In genomic region chr5:9468070-9468388, GRCh38 we compare ENCODE assay signal across 12 cellular contexts.
DNase-seq lines count a peak whose midpoint lies in the region; ATAC-seq and TF ChIP-seq lines count a peak whose summit lies in the region.
"Had no signal": no experiment of that assay in that cellular context is flagged by ENCODE, and none has a peak within 500 bp of the region (broad histone marks: within the 10 kb centered on the region; RNA-seq: fewer than 3 reads in every experiment).

No MANE protein-coding gene starts in this region.

- intact Hi-C loops in colonic mucosa (cut with DNase I): no loop called here

- DNase-seq in AG08396 (ENCODE audit: low spot score) (peak; percentile 70), LHCN-M2 (ENCODE audit: low read depth) (peak; percentile 93), colonic mucosa (peak; percentile 20), myocyte (ENCODE audit: low read depth) (peak; percentile 78), T-helper 9 cell (no peak), NAMALWA (ENCODE audit: low spot score) (no peak)
- DNase-seq: activated effector memory CD4-positive, alpha-beta T cell treated with anti-CD3 and anti-CD28 coated beads, Interleukin-2, amount 50 U/mL, for 16 hours; CD4-positive, alpha-beta T cell; glutamatergic neuron; NCI-H187 treated with DMSO at 0.1 percent for 48 hours had no signal

- ATAC-seq in GM19324 (IDR thresholded peaks at IDR 0.05; ENCODE audit: low FRiP score, unreplicated experiment): no peak
- no peak for ATAC-seq in HG02884 (IDR thresholded peaks at IDR 0.05; ENCODE audit: unreplicated experiment)

- no peak overlapping the region for H3K27ac ChIP-seq in colonic mucosa

- H3K4me1 ChIP-seq in colonic mucosa: no peaks in the 10 kb centered on the region

- no peak overlapping the region for H3K9ac ChIP-seq in colonic mucosa (ENCODE audit: low read depth in 2 of 2, low read length in 2 of 2)

- no peak overlapping the region for H3K4me3 ChIP-seq in colonic mucosa

- no peak for TF ChIP-seq CTCF in colonic mucosa (IDR thresholded peaks at IDR 0.05)

- no peaks in the 10 kb centered on the region for H3K9me3 ChIP-seq in colonic mucosa

- no peaks in the 10 kb centered on the region for H3K36me3 ChIP-seq in colonic mucosa

- no peaks in the 10 kb centered on the region for H3K27me3 ChIP-seq in colonic mucosa

Comparison
In these comparisons a context has a peak if more than half of its experiments do, and no peak if none do; other contexts are left out.
1. DNase-seq: peak in AG08396 (single experiment), LHCN-M2 (single experiment), colonic mucosa (single experiment) and myocyte (single experiment); none in T-helper 9 cell (single experiment) and NAMALWA (single experiment).